In the genomic region with DNA sequence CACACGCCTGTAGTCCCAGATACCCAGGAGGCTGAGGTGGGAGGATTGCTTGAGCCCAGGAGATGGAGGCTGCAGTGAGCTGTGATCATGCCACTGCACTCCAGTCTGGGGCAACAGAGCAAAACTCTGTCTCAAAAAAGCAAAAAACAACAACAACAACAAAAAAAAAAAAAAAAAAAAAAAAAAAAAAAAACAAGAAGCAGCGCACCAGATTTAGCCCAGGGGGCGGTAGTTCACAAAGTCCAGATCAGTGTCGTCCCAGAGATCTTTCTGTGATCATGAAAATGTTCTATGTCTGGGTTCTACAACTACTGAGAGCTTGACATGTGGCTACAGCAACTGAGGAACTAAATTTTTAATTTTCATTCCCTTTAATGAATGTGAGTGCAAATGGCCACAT, we compare ENCODE assay signal across 2 cellular contexts.
A peak's percentile ranks its signal among the peaks of the same experiment; 100 is the strongest.
TF ChIP-seq lines count a peak whose summit lies in the region.

No MANE protein-coding gene starts in this region.

TF ChIP-seq in HCT116, 20 proteins besides CTCF, POLR2A, EP300 and RAD21:
- TF ChIP-seq FOSL1 (IDR thresholded peaks at IDR 0.05; ENCODE audit: low read depth), result no peak
- TF ChIP-seq EZH2phosphoT487 (IDR thresholded peaks at IDR 0.05; ENCODE audit: borderline replicate concordance), result no peak
- TF ChIP-seq POLR2AphosphoS5 (IDR thresholded peaks at IDR 0.05; ENCODE audit: low read depth, low read length), result no peak
- TF ChIP-seq JUND (IDR thresholded peaks at IDR 0.05), result no peak
- TF ChIP-seq, protein P1, sequence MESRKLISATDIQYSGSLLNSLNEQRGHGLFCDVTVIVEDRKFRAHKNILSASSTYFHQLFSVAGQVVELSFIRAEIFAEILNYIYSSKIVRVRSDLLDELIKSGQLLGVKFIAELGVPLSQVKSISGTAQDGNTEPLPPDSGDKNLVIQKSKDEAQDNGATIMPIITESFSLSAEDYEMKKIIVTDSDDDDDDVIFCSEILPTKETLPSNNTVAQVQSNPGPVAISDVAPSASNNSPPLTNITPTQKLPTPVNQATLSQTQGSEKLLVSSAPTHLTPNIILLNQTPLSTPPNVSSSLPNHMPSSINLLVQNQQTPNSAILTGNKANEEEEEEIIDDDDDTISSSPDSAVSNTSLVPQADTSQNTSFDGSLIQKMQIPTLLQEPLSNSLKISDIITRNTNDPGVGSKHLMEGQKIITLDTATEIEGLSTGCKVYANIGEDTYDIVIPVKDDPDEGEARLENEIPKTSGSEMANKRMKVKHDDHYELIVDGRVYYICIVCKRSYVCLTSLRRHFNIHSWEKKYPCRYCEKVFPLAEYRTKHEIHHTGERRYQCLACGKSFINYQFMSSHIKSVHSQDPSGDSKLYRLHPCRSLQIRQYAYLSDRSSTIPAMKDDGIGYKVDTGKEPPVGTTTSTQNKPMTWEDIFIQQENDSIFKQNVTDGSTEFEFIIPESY (IDR thresholded peaks at IDR 0.05; ENCODE audit: extremely low read depth, insufficient replicate concordance, low read length), result no peak
- TF ChIP-seq EZH2 (IDR thresholded peaks at IDR 0.05), result no peak
- TF ChIP-seq, protein P2, sequence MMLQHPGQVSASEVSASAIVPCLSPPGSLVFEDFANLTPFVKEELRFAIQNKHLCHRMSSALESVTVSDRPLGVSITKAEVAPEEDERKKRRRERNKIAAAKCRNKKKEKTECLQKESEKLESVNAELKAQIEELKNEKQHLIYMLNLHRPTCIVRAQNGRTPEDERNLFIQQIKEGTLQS (IDR thresholded peaks at IDR 0.05), result no peak

TF ChIP-seq in HepG2, 621 proteins besides CTCF, POLR2A, EP300 and RAD21:
- TF ChIP-seq ZNF720 (CRISPR knock-in tag; IDR thresholded peaks at IDR 0.05) (no peak), FOXP1 (IDR thresholded peaks at IDR 0.05) (peak; percentile 78), FOXP1 (CRISPR knock-in tag; IDR thresholded peaks at IDR 0.05) (no peak), SP1 (IDR thresholded peaks at IDR 0.05) (no peak), SP1 (CRISPR knock-in tag; IDR thresholded peaks at IDR 0.05) (no peak)
